Comparison of ENCODE assay signal across 8 cellular contexts in genomic region chr7:67484244-67484751, GRCh38.
DNase-seq lines count a peak whose midpoint lies in the region; ATAC-seq and TF ChIP-seq lines count a peak whose summit lies in the region.

No MANE protein-coding gene starts in this region.

- no peak for ATAC-seq in GM21447 (IDR thresholded peaks at IDR 0.05; ENCODE audit: unreplicated experiment)

- H3K36me3 Mint-ChIP-seq in chondrocyte (ENCODE audit: low read depth), result no peaks in the 10 kb centered on the region

- H3K4me3 ChIP-seq in KMS-11 (IDR thresholded peaks at IDR 0.05; ENCODE audit: insufficient read depth, low read depth, low read length), result no peak overlapping the region
- peak overlapping the region; percentile 40 to 64 for H3K4me3 ChIP-seq in stomach smooth muscle (ENCODE audit: low read length in 2 of 2)

- H3K4me1 ChIP-seq in KMS-11 (ENCODE audit: low read depth, poor library complexity, severe bottlenecking) (no peaks in the 10 kb centered on the region), stomach smooth muscle (ENCODE audit: control insufficient read depth, insufficient read depth, low read length) (peaks cover 8% of the 10 kb centered on the region)

- TF ChIP-seq CTCF in KMS-11 (conservative IDR thresholded peaks at IDR 0.05; ENCODE audit: low read depth, low read length) (peak; percentile 79), chondrocyte (IDR thresholded peaks at IDR 0.05) (peak; percentile 87)

- H3K36me3 ChIP-seq in KMS-11 (ENCODE audit: insufficient read depth) (no peaks in the 10 kb centered on the region), stomach smooth muscle (ENCODE audit: control insufficient read depth in 2 of 2, insufficient read depth in 2 of 2, low read length in 2 of 2) (no peaks in the 10 kb centered on the region)

- H3K27me3 ChIP-seq in KMS-11 (ENCODE audit: insufficient read depth, low read depth) (no peaks in the 10 kb centered on the region), stomach smooth muscle (ENCODE audit: control insufficient read depth in 1 of 2, insufficient read depth in 2 of 2, low read length in 2 of 2) (no peaks in the 10 kb centered on the region)

- no peaks in the 10 kb centered on the region for H3K79me2 ChIP-seq in KMS-11 (ENCODE audit: insufficient read depth, low read depth)

- no peaks in the 10 kb centered on the region for H3K9me3 ChIP-seq in stomach smooth muscle (ENCODE audit: control insufficient read depth in 2 of 2, low read length in 2 of 2)

- no peak overlapping the region for H3K4me2 ChIP-seq in KMS-11

- H3K27ac Mint-ChIP-seq in chondrocyte (ENCODE audit: unreplicated experiment), result no peak overlapping the region

- peaks cover 8% of the 10 kb centered on the region for H3K27me3 Mint-ChIP-seq in chondrocyte (ENCODE audit: low read depth)

- H3K9me3 Mint-ChIP-seq in chondrocyte (ENCODE audit: low read depth), result no peaks in the 10 kb centered on the region

- H3K27ac ChIP-seq in KMS-11 (no peak overlapping the region), stomach smooth muscle (ENCODE audit: low read length) (no peak overlapping the region)

- H2AFZ ChIP-seq in KMS-11 (ENCODE audit: low read depth), result no peak overlapping the region

- peaks cover 10% of the 10 kb centered on the region for H3K4me1 Mint-ChIP-seq in chondrocyte (ENCODE audit: low read depth)

- no peak overlapping the region for H3K9ac ChIP-seq in KMS-11
- peak overlapping the region in 1 of 2 donors; percentile 36 for H3K9ac ChIP-seq in stomach smooth muscle (ENCODE audit: low read length in 2 of 2)

- no peaks in the 10 kb centered on the region for H4K20me1 ChIP-seq in KMS-11 (ENCODE audit: insufficient read depth)

- DNase-seq in NOMO-1 (lab: John Stamatoyannopoulos, UW; ENCODE audit: unreplicated experiment in 2 of 2) (peak; percentile 3 to 12), NOMO-1 treated with dmso at 0.1 percent for 144 hours (lab: John Stamatoyannopoulos, UW; ENCODE audit: unreplicated experiment) (no peak), OCI-M1 (lab: John Stamatoyannopoulos, UW) (peak; percentile 96), chondrocyte (ENCODE audit: low spot score) (no peak), kidney glomerular epithelial cell (lab: John Stamatoyannopoulos, UW) (peak; percentile 25)

- H3K4me3 Mint-ChIP-seq in chondrocyte (ENCODE audit: unreplicated experiment), result peak overlapping the region; percentile 71

Comparison
In these comparisons a context has a peak if more than half of its experiments do, and no peak if none do; other contexts are left out.
1. DNase-seq: peak in NOMO-1 (2 of 2), OCI-M1 (single experiment) and kidney glomerular epithelial cell (single experiment); none in NOMO-1 treated with dmso at 0.1 percent for 144 hours (single experiment) and chondrocyte (single experiment).